ENCODE assay signal across 18 cellular contexts in genomic region chr3:88988906-88989305, GRCh38.
"Had no signal": no experiment of that assay in that cellular context is flagged by ENCODE, and none has a peak within 500 bp of the region (broad histone marks: within the 10 kb centered on the region; RNA-seq: fewer than 3 reads in every experiment).

No MANE protein-coding gene starts in this region.

- H3K27ac ChIP-seq: left lung, prostate gland, right atrium auricular region, tibial artery, uterus had no signal

- H3K9me3 ChIP-seq: left lung, prostate gland, right atrium auricular region, tibial artery, uterus had no signal

- DNase-seq: activated CD4-positive, alpha-beta T cell treated with anti-CD3 and anti-CD28 coated beads, Interleukin-2, amount 10 ng/mL, durations not matched to agents 7 days and 5 days; activated CD8-positive, alpha-beta memory T cell treated with anti-CD3 and anti-CD28 coated beads, Interleukin-2, amount 50 U/mL, for 4 hours; activated naive CD4-positive, alpha-beta T cell treated with anti-CD3 and anti-CD28 coated beads for 36 hours; activated T-cell treated with anti-CD3 and anti-CD28 coated beads, Interleukin-2, amount 50 U/mL, for 4 hours; anterior cingulate cortex; cerebellar nuclear complex; effector memory CD4-positive, alpha-beta T cell; hypothalamus; kidney; left lung; stimulated activated CD4-positive, alpha-beta T cell treated with anti-CD3 and anti-CD28 coated beads, Interleukin-2, amount 100 ng/mL, for 24 hours; stimulated activated naive CD8-positive, alpha-beta T cell treated with anti-CD3 and anti-CD28 coated beads, Interleukin-15, Interleukin-2, amounts not matched to agents 100 U/mL and 50 U/mL, for 24 hours; substantia nigra; tibial artery; uterus had no signal

- H3K4me3 ChIP-seq: left lung, prostate gland, right atrium auricular region, tibial artery, uterus had no signal

- H3K36me3 ChIP-seq: left lung, prostate gland, right atrium auricular region, tibial artery, uterus had no signal

- FAIRE-seq: kidney had no signal

- ATAC-seq: activated CD4-positive, CD25-positive, alpha-beta regulatory T cell treated with anti-CD3 and anti-CD28 coated beads, Interleukin-2, amount 50 U/mL, for 24 hours; activated T-cell treated with anti-CD3 and anti-CD28 coated beads, Interleukin-2, amount 50 U/mL, for 4 hours; left lung; stimulated activated naive CD8-positive, alpha-beta T cell treated with anti-CD3 and anti-CD28 coated beads, Interleukin-15, Interleukin-2, amounts not matched to agents 100 U/mL and 50 U/mL, for 24 hours had no signal

- H3K27me3 ChIP-seq: left lung, right atrium auricular region, tibial artery, uterus had no signal

- H3K4me1 ChIP-seq: left lung, prostate gland, right atrium auricular region, tibial artery, uterus had no signal
